21 cellular contexts compared by ENCODE assay signal in genomic region chr1:109185357-109185756, GRCh38. TPM values are rescaled to one million over a fixed set of nuclear protein-coding genes. Genes with fewer than 3 reads are reported as not detected.
DNase-seq lines count a peak whose midpoint lies in the region; ATAC-seq and TF ChIP-seq lines count a peak whose summit lies in the region.
"Had no signal": no experiment of that assay in that cellular context is flagged by ENCODE, and none has a peak within 500 bp of the region (broad histone marks: within the 10 kb centered on the region; RNA-seq: fewer than 3 reads in every experiment).

No MANE protein-coding gene starts in this region.

- no peak for TF ChIP-seq POLR2A in prostate gland (IDR thresholded peaks at IDR 0.05)

- no peaks in the 10 kb centered on the region for H3K9me2 ChIP-seq in PC-3 (replicated peaks; ENCODE audit: low read length)

- POLR2A ChIA-PET in PC-3 (lab: Charles Lee; ENCODE audit: unreplicated experiment) = no interaction called here

- 24% methylated on average over 8 of the region's 8 CpGs for WGBS in prostate gland

- H3K9ac ChIP-seq in PC-3 (ENCODE audit: low read length) = no peak overlapping the region

- H3K4me3 ChIP-seq in PC-3 (ENCODE audit: low read length) = no peak overlapping the region
- no peak overlapping the region for H3K4me3 ChIP-seq in prostate gland
- H3K4me3 ChIP-seq in H7 (ENCODE audit: insufficient read depth, low read depth, low read length) = no peak overlapping the region
- H3K4me3 ChIP-seq: vagina had no signal

- CTCF ChIA-PET in PC-3 (lab: Charles Lee) = no interaction called here

- H3K9me3 ChIP-seq in PC-3 (ENCODE audit: low read length) = no peaks in the 10 kb centered on the region
- H3K9me3 ChIP-seq in prostate gland = no peaks in the 10 kb centered on the region
- H3K9me3 ChIP-seq: vagina had no signal

- H3K4me2 ChIP-seq in PC-3 (ENCODE audit: low read length) = no peak overlapping the region

- H3K27me3 Mint-ChIP-seq in T-helper 2 cell treated with Interferon-gamma antibody and Interleukin-4, amounts not matched to agents 5 μg/mL and 100 μg/mL, for 36 hours (ENCODE audit: low read depth) = no peaks in the 10 kb centered on the region
- H3K27me3 Mint-ChIP-seq: CD4-positive, alpha-beta T cell; naive thymus-derived CD8-positive, alpha-beta T cell had no signal

- no peak overlapping the region for H3K4me3 Mint-ChIP-seq in T-helper 2 cell treated with Interferon-gamma antibody and Interleukin-4, amounts not matched to agents 5 μg/mL and 100 μg/mL, for 36 hours
- H3K4me3 Mint-ChIP-seq: activated CD4-positive, alpha-beta T cell treated with anti-CD3 and anti-CD28 coated beads, Interleukin-2, amount 10 ng/mL, durations not matched to agents 24 days and 14 days; CD4-positive, alpha-beta T cell; naive thymus-derived CD8-positive, alpha-beta T cell had no signal

- TF ChIP-seq CTCF in PC-3 (conservative IDR thresholded peaks at IDR 0.05; ENCODE audit: low read depth, low read length) = no peak
- TF ChIP-seq CTCF in prostate gland (IDR thresholded peaks at IDR 0.05) = no peak

- H3K27me3 ChIP-seq in PC-3 (ENCODE audit: low read length) (no peaks in the 10 kb centered on the region), prostate gland (replicated peaks; ENCODE audit: insufficient read depth) (no peaks in the 10 kb centered on the region), H7 (ENCODE audit: control insufficient read depth, insufficient read depth, low read length) (peaks cover 2% of the 10 kb centered on the region; the same call in 1 of the 2 replicates)
- H3K27me3 ChIP-seq: vagina had no signal

- H3K27ac ChIP-seq in PC-3 (ENCODE audit: low read length) = no peak overlapping the region
- H3K27ac ChIP-seq in prostate gland = peak overlapping the region; percentile 76 to 83

- no peaks in the 10 kb centered on the region for H3K36me3 ChIP-seq in PC-3 (ENCODE audit: low read depth, low read length)
- no peaks in the 10 kb centered on the region for H3K36me3 ChIP-seq in prostate gland
- no peaks in the 10 kb centered on the region for H3K36me3 ChIP-seq in H7 (replicated peaks; ENCODE audit: control insufficient read depth, insufficient read depth, low read length)
- H3K36me3 ChIP-seq: vagina had no signal

- H3K4me1 ChIP-seq in PC-3 (ENCODE audit: insufficient read depth, low read length) (peaks cover 15% of the 10 kb centered on the region), prostate gland (replicated peaks) (peaks cover 11% of the 10 kb centered on the region)

- DNase-seq in AG08396 (ENCODE audit: low spot score) (peak; percentile 29), PC-3 (peak; percentile 22), prostate gland (ENCODE audit: low spot score) (peak; percentile 72), NK-92 (lab: John Stamatoyannopoulos, UW; ENCODE audit: unreplicated experiment) (no peak), NCI-H2029 (lab: John Stamatoyannopoulos, UW) (no peak), H7 (no peak)
- no peak for DNase-seq in T-helper 2 cell treated with Interferon-gamma antibody and Interleukin-4, amounts not matched to agents 5 μg/mL and 100 μg/mL, for 36 hours (ENCODE audit: low spot score)
- DNase-seq: activated CD4-positive, alpha-beta T cell treated with anti-CD3 and anti-CD28 coated beads, Interleukin-2, amount 10 ng/mL, durations not matched to agents 24 days and 14 days; CD4-positive, alpha-beta T cell; DMS79; effector memory CD4-positive, alpha-beta T cell; Kasumi-1; mesenchymal stem cell; naive thymus-derived CD8-positive, alpha-beta T cell; NCI-H1092; NCI-H2081 treated with DMSO at 0.1 percent for 48 hours; stimulated activated CD4-positive, alpha-beta T cell treated with anti-CD3 and anti-CD28 coated beads, Interleukin-4, amount 100 ng/mL, for 4 hours; SW 1271 had no signal

- peaks cover 3% of the 10 kb centered on the region for H3F3A ChIP-seq in PC-3 (ENCODE audit: low read length, unreplicated experiment)

- no peak overlapping the region for H2AFZ ChIP-seq in PC-3 (ENCODE audit: low read length)

- no peak overlapping the region for H3K27ac Mint-ChIP-seq in T-helper 2 cell treated with Interferon-gamma antibody and Interleukin-4, amounts not matched to agents 5 μg/mL and 100 μg/mL, for 36 hours
- H3K27ac Mint-ChIP-seq: activated CD4-positive, alpha-beta T cell treated with anti-CD3 and anti-CD28 coated beads, Interleukin-2, amount 10 ng/mL, durations not matched to agents 24 days and 14 days; activated T-helper 2 cell treated with anti-CD3 and anti-CD28 coated beads, Interferon-gamma antibody, Interleukin-2, Interleukin-4, amounts not matched to agents 10 μg/mL and 5 μg/mL and 100 μg/mL, durations not matched to agents 14 hours and 24 hours and 36 hours; CD4-positive, alpha-beta T cell had no signal

- intact Hi-C loops in PC-3 (cut with micrococcal nuclease) = no loop called here
- intact Hi-C loops in prostate gland (cut with DNase I) = no loop called here

- no peaks in the 10 kb centered on the region for H3K4me1 Mint-ChIP-seq in T-helper 2 cell treated with Interferon-gamma antibody and Interleukin-4, amounts not matched to agents 5 μg/mL and 100 μg/mL, for 36 hours (ENCODE audit: low read depth)

- no peaks in the 10 kb centered on the region for H4K20me1 ChIP-seq in PC-3 (ENCODE audit: low read length)

- no peak for ATAC-seq in PC-3
- ATAC-seq in esophagus mucosa = peak; percentile 56
- ATAC-seq: naive thymus-derived CD8-positive, alpha-beta T cell had no signal

- BruUV-seq in PC-3 (replicated peaks; lab: Mats Ljungman, UMichigan) = no TSS peak

- no peaks in the 10 kb centered on the region for H3K79me2 ChIP-seq in PC-3 (ENCODE audit: low read length)

- no peaks in the 10 kb centered on the region for H3K9me3 Mint-ChIP-seq in T-helper 2 cell treated with Interferon-gamma antibody and Interleukin-4, amounts not matched to agents 5 μg/mL and 100 μg/mL, for 36 hours
- H3K9me3 Mint-ChIP-seq: activated CD4-positive, alpha-beta T cell treated with anti-CD3 and anti-CD28 coated beads, Interleukin-2, amount 10 ng/mL, durations not matched to agents 24 days and 14 days; activated T-helper 2 cell treated with anti-CD3 and anti-CD28 coated beads, Interferon-gamma antibody, Interleukin-2, Interleukin-4, amounts not matched to agents 10 μg/mL and 5 μg/mL and 100 μg/mL, durations not matched to agents 14 hours and 24 hours and 36 hours; CD4-positive, alpha-beta T cell; naive thymus-derived CD8-positive, alpha-beta T cell had no signal

- no peaks in the 10 kb centered on the region for H3K36me3 Mint-ChIP-seq in T-helper 2 cell treated with Interferon-gamma antibody and Interleukin-4, amounts not matched to agents 5 μg/mL and 100 μg/mL, for 36 hours (ENCODE audit: low read depth)

RNA-seq across cellular contexts. Expression of gene SARS1, which starts 28.4 kb away (rescaled TPM):
- 146 and 158 TPM in 2 replicates for total RNA-seq in PC-3 (2014; rRNA removed)
- total RNA-seq in esophagus mucosa = 154 TPM
- 100 to 1,000 TPM; 123 to 132 TPM for total RNA-seq in prostate gland
- 270 TPM in 2 replicates for total RNA-seq in H7 (2014; rRNA removed; shearing (Covaris generic))

Comparison
In these comparisons a context has a peak if more than half of its experiments do, and no peak if none do; other contexts are left out.
1. DNase-seq: peak in AG08396 (single experiment), PC-3 (single experiment) and prostate gland (single experiment); none in NK-92 (single experiment), NCI-H2029 (single experiment), H7 (single experiment) and T-helper 2 cell treated with Interferon-gamma antibody and Interleukin-4, amounts not matched to agents 5 μg/mL and 100 μg/mL, for 36 hours (single experiment).